Comparison of ENCODE assay signal across 1 cellular context in the genomic region with DNA sequence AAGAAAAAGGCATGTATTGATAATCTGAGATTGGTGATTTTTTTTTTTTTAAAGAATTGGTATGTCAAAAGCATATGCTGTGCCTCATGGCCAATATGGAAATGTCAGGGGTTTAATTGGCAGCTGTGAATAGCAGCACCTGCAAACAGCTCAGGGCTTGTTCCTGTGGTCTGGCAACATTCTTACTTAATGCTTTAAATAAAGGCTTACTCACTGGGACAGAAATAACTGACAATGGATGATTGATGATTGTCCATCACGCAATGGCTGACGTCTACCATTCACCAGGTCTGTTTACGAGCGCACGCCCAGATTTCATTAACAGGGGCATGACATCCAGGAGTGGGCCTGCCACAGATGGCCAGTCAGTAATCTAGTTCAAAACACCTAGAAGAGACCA.
A peak's percentile ranks its signal among the peaks of the same experiment; 100 is the strongest.
TF ChIP-seq lines count a peak whose summit lies in the region.

No MANE protein-coding gene starts in this region.

TF ChIP-seq in K562, 482 proteins besides CTCF, POLR2A, EP300 and RAD21 (continued from another document):
- TF ChIP-seq ZBTB49 (CRISPR knock-in tag; IDR thresholded peaks at IDR 0.05; ENCODE audit: borderline replicate concordance) (no peak), PKNOX1 (IDR thresholded peaks at IDR 0.05) (peak; percentile 46), MEF2A (IDR thresholded peaks at IDR 0.05; ENCODE audit: control insufficient read depth, low read depth, low read length) (peak; percentile 61; the same call in 1 of the 2 replicates)
- TF ChIP-seq, protein P1, sequence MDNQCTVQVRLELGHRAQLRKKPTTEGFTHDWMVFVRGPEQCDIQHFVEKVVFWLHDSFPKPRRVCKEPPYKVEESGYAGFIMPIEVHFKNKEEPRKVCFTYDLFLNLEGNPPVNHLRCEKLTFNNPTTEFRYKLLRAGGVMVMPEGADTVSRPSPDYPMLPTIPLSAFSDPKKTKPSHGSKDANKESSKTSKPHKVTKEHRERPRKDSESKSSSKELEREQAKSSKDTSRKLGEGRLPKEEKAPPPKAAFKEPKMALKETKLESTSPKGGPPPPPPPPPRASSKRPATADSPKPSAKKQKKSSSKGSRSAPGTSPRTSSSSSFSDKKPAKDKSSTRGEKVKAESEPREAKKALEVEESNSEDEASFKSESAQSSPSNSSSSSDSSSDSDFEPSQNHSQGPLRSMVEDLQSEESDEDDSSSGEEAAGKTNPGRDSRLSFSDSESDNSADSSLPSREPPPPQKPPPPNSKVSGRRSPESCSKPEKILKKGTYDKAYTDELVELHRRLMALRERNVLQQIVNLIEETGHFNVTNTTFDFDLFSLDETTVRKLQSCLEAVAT (IDR thresholded peaks at IDR 0.05) = no peak
